In genomic region chr6:73566954-73567591, GRCh38 we compare ENCODE assay signal across 1 cellular context.
A peak's percentile ranks its signal among the peaks of the same experiment; 100 is the strongest.
TF ChIP-seq lines count a peak whose summit lies in the region.

No MANE protein-coding gene starts in this region.

TF ChIP-seq in HepG2, 621 proteins besides CTCF, POLR2A, EP300 and RAD21 (continued from another document and continues in another):
- no peak for TF ChIP-seq THAP9 (CRISPR knock-in tag; IDR thresholded peaks at IDR 0.05; ENCODE audit: borderline replicate concordance)
- TF ChIP-seq TOE1 (CRISPR knock-in tag; IDR thresholded peaks at IDR 0.05) = peak; percentile 69
- peak; percentile 84; the same call in 1 of the 2 replicates for TF ChIP-seq ZNF232 (CRISPR knock-in tag; IDR thresholded peaks at IDR 0.05; ENCODE audit: borderline replicate concordance)
- peak; percentile 94 for TF ChIP-seq SP5 (CRISPR knock-in tag; IDR thresholded peaks at IDR 0.05; ENCODE audit: borderline replicate concordance, low read depth)
- TF ChIP-seq ARNT2 (CRISPR knock-in tag; IDR thresholded peaks at IDR 0.05; ENCODE audit: low read depth) = no peak; the same call in 1 of the 2 replicates
- TF ChIP-seq KAT8 (CRISPR knock-in tag; IDR thresholded peaks at IDR 0.05) = peak; percentile 80
- peak; percentile 77; the same call in 1 of the 2 replicates for TF ChIP-seq SRY (CRISPR knock-in tag; IDR thresholded peaks at IDR 0.05)
- TF ChIP-seq NPAS2 (CRISPR knock-in tag; IDR thresholded peaks at IDR 0.05; ENCODE audit: borderline replicate concordance) = no peak
- TF ChIP-seq HNRNPK (IDR thresholded peaks at IDR 0.05; ENCODE audit: low read depth, low read length, poor library complexity, severe bottlenecking) = no peak
- peak; percentile 74 for TF ChIP-seq RARA (CRISPR knock-in tag; IDR thresholded peaks at IDR 0.05)
- peak; percentile 74 for TF ChIP-seq TFE3 (CRISPR knock-in tag; IDR thresholded peaks at IDR 0.05)
- TF ChIP-seq ZNF574 (CRISPR knock-in tag; IDR thresholded peaks at IDR 0.05) = peak; percentile 73
- TF ChIP-seq ZNF382 (CRISPR knock-in tag; IDR thresholded peaks at IDR 0.05; ENCODE audit: borderline replicate concordance) = no peak
- no peak for TF ChIP-seq ZSCAN30 (CRISPR knock-in tag; IDR thresholded peaks at IDR 0.05)
- TF ChIP-seq MBD4 (IDR thresholded peaks at IDR 0.05; ENCODE audit: borderline replicate concordance, low read length) = no peak
- TF ChIP-seq HOXA7 (CRISPR knock-in tag; IDR thresholded peaks at IDR 0.05) = no peak
- no peak; the same call in 1 of the 2 replicates for TF ChIP-seq HIC2 (CRISPR knock-in tag; IDR thresholded peaks at IDR 0.05; ENCODE audit: low read depth)
- no peak for TF ChIP-seq CHCHD3 (CRISPR knock-in tag; IDR thresholded peaks at IDR 0.05)
- TF ChIP-seq E2F1 (CRISPR knock-in tag; IDR thresholded peaks at IDR 0.05) = no peak
- peak; percentile 81 for TF ChIP-seq ZMYM2 (CRISPR knock-in tag; IDR thresholded peaks at IDR 0.05)
- TF ChIP-seq E2F2 (CRISPR knock-in tag; IDR thresholded peaks at IDR 0.05; ENCODE audit: borderline replicate concordance) = no peak
- peak; percentile 94 for TF ChIP-seq HOXA3 (CRISPR knock-in tag; IDR thresholded peaks at IDR 0.05)
- no peak for TF ChIP-seq NFATC3 (CRISPR knock-in tag; IDR thresholded peaks at IDR 0.05)
- TF ChIP-seq GTF2F1 (IDR thresholded peaks at IDR 0.05; ENCODE audit: low read length) = no peak
- no peak for TF ChIP-seq ISX (CRISPR knock-in tag; conservative IDR thresholded peaks at IDR 0.05)
- TF ChIP-seq HOMEZ (CRISPR knock-in tag; IDR thresholded peaks at IDR 0.05; ENCODE audit: low read depth) = peak; percentile 85
- no peak for TF ChIP-seq ZNF576 (CRISPR knock-in tag; IDR thresholded peaks at IDR 0.05)
- no peak for TF ChIP-seq FOXA1 (IDR thresholded peaks at IDR 0.05)
- peak; percentile 76 for TF ChIP-seq FOXA1 (CRISPR knock-in tag; IDR thresholded peaks at IDR 0.05)
- TF ChIP-seq ZBTB21 (CRISPR knock-in tag; IDR thresholded peaks at IDR 0.05) = no peak
- TF ChIP-seq KAT2B (IDR thresholded peaks at IDR 0.05; ENCODE audit: borderline replicate concordance, low read depth, low read length) = no peak
- no peak for TF ChIP-seq ZSCAN21 (CRISPR knock-in tag; IDR thresholded peaks at IDR 0.05; ENCODE audit: borderline replicate concordance)
- peak; percentile 85 for TF ChIP-seq TEAD3 (CRISPR knock-in tag; optimal IDR thresholded peaks at IDR 0.05; ENCODE audit: borderline replicate concordance)
- peak; percentile 66; the same call in 1 of the 2 replicates for TF ChIP-seq ZNF414 (CRISPR knock-in tag; IDR thresholded peaks at IDR 0.05)
- TF ChIP-seq CREB3 (CRISPR knock-in tag; IDR thresholded peaks at IDR 0.05) = no peak
- TF ChIP-seq ZSCAN20 (CRISPR knock-in tag; IDR thresholded peaks at IDR 0.05; ENCODE audit: borderline replicate concordance) = no peak
- no peak for TF ChIP-seq GABPA (IDR thresholded peaks at IDR 0.05; ENCODE audit: low read depth, low read length)
- TF ChIP-seq GABPA (CRISPR knock-in tag; IDR thresholded peaks at IDR 0.05; ENCODE audit: low read depth) = peak; percentile 47
- TF ChIP-seq GATAD1 (CRISPR knock-in tag; IDR thresholded peaks at IDR 0.05) = peak; percentile 63; the same call in 1 of the 2 replicates
- TF ChIP-seq PRDM4 (CRISPR knock-in tag; IDR thresholded peaks at IDR 0.05; ENCODE audit: borderline replicate concordance) = no peak
- TF ChIP-seq CEBPG (CRISPR knock-in tag; IDR thresholded peaks at IDR 0.05) = peak; percentile 99
- peak; percentile 59; the same call in 1 of the 2 replicates for TF ChIP-seq YEATS2 (CRISPR knock-in tag; IDR thresholded peaks at IDR 0.05; ENCODE audit: borderline replicate concordance)
- TF ChIP-seq ZNF224 (CRISPR knock-in tag; IDR thresholded peaks at IDR 0.05) = no peak
- TF ChIP-seq ZNF335 (CRISPR knock-in tag; IDR thresholded peaks at IDR 0.05) = peak; percentile 60; the same call in 1 of the 2 replicates
- TF ChIP-seq ZNF552 (CRISPR knock-in tag; IDR thresholded peaks at IDR 0.05; ENCODE audit: borderline replicate concordance) = no peak
- TF ChIP-seq ZNF607 (CRISPR knock-in tag; IDR thresholded peaks at IDR 0.05; ENCODE audit: borderline replicate concordance) = no peak
- TF ChIP-seq HES4 (CRISPR knock-in tag; IDR thresholded peaks at IDR 0.05; ENCODE audit: borderline replicate concordance) = no peak; the same call in 1 of the 2 replicates
- no peak for TF ChIP-seq PRPF4 (IDR thresholded peaks at IDR 0.05; ENCODE audit: low read depth, low read length, poor library complexity, severe bottlenecking)
- TF ChIP-seq MTA3 (CRISPR knock-in tag; IDR thresholded peaks at IDR 0.05) = no peak
- TF ChIP-seq NCOR1 (IDR thresholded peaks at IDR 0.05; ENCODE audit: borderline replicate concordance, low read length) = peak; percentile 94
